ENCODE assay signal across 1 cellular context in the genomic region with DNA sequence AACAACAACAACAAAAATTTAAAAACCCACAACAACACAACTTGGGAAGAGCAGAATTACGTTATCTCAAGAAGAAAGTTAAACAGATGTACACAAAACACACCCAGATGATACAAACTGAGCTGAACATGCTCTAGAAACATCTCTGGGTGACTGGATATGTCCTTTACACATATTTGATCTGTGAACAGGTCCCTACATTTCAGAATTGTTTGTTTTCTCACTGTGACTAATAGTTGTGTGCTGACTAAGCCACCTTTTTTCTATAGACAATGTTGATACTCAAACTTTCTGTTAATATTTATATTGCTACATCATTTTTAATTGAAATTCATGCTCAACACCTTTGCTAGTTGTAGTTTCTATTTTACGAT.
A peak's percentile ranks its signal among the peaks of the same experiment; 100 is the strongest.
TF ChIP-seq lines count a peak whose summit lies in the region.

No MANE protein-coding gene starts in this region.

TF ChIP-seq in HepG2, 621 proteins besides CTCF, POLR2A, EP300 and RAD21 (continues in another document):
- TF ChIP-seq, protein P1, sequence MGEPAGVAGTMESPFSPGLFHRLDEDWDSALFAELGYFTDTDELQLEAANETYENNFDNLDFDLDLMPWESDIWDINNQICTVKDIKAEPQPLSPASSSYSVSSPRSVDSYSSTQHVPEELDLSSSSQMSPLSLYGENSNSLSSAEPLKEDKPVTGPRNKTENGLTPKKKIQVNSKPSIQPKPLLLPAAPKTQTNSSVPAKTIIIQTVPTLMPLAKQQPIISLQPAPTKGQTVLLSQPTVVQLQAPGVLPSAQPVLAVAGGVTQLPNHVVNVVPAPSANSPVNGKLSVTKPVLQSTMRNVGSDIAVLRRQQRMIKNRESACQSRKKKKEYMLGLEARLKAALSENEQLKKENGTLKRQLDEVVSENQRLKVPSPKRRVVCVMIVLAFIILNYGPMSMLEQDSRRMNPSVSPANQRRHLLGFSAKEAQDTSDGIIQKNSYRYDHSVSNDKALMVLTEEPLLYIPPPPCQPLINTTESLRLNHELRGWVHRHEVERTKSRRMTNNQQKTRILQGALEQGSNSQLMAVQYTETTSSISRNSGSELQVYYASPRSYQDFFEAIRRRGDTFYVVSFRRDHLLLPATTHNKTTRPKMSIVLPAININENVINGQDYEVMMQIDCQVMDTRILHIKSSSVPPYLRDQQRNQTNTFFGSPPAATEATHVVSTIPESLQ (CRISPR knock-in tag; conservative IDR thresholded peaks at IDR 0.05) = no peak
- TF ChIP-seq, protein P2, sequence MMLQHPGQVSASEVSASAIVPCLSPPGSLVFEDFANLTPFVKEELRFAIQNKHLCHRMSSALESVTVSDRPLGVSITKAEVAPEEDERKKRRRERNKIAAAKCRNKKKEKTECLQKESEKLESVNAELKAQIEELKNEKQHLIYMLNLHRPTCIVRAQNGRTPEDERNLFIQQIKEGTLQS (CRISPR knock-in tag; IDR thresholded peaks at IDR 0.05) = no peak
- TF ChIP-seq, protein P3, sequence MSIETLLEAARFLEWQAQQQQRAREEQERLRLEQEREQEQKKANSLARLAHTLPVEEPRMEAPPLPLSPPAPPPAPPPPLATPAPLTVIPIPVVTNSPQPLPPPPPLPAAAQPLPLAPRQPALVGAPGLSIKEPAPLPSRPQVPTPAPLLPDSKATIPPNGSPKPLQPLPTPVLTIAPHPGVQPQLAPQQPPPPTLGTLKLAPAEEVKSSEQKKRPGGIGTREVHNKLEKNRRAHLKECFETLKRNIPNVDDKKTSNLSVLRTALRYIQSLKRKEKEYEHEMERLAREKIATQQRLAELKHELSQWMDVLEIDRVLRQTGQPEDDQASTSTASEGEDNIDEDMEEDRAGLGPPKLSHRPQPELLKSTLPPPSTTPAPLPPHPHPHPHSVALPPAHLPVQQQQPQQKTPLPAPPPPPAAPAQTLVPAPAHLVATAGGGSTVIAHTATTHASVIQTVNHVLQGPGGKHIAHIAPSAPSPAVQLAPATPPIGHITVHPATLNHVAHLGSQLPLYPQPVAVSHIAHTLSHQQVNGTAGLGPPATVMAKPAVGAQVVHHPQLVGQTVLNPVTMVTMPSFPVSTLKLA (IDR thresholded peaks at IDR 0.05) = no peak
- TF ChIP-seq IRF2 (CRISPR knock-in tag; IDR thresholded peaks at IDR 0.05) (no peak), NAIF1 (CRISPR knock-in tag; IDR thresholded peaks at IDR 0.05; ENCODE audit: borderline replicate concordance) (0 out of 2 replicates have a peak, but pooled peaks have one; percentile 10), ZNF343 (CRISPR knock-in tag; IDR thresholded peaks at IDR 0.05) (no peak), RFXANK (CRISPR knock-in tag; IDR thresholded peaks at IDR 0.05) (no peak), EED (CRISPR knock-in tag; IDR thresholded peaks at IDR 0.05) (no peak), KDM2A (CRISPR knock-in tag; IDR thresholded peaks at IDR 0.05; ENCODE audit: borderline replicate concordance, low read depth) (no peak), ZNF530 (CRISPR knock-in tag; IDR thresholded peaks at IDR 0.05; ENCODE audit: low read depth) (no peak), POLR2AphosphoS2 (IDR thresholded peaks at IDR 0.05; ENCODE audit: low read depth, low read length) (no peak), KDM4B (CRISPR knock-in tag; IDR thresholded peaks at IDR 0.05) (no peak), MAFK (conservative IDR thresholded peaks at IDR 0.05 in 1 of 2, IDR thresholded peaks at IDR 0.05 in 1 of 2; ENCODE audit: low read length in 2 of 2) (0 out of 4 replicates have a peak, but pooled peaks of 1 of the 2 experiments have one; percentile 5), ADNP (CRISPR knock-in tag; IDR thresholded peaks at IDR 0.05) (no peak), SMAD1 (CRISPR knock-in tag; IDR thresholded peaks at IDR 0.05; ENCODE audit: borderline replicate concordance, low read depth) (no peak), RCOR2 (CRISPR knock-in tag; IDR thresholded peaks at IDR 0.05) (no peak), MAFF (IDR thresholded peaks at IDR 0.05; ENCODE audit: low read depth, low read length) (0 out of 2 replicates have a peak, but pooled peaks have one; percentile 8), MYNN (CRISPR knock-in tag; IDR thresholded peaks at IDR 0.05; ENCODE audit: low read depth) (no peak), ZIK1 (CRISPR knock-in tag; IDR thresholded peaks at IDR 0.05; ENCODE audit: borderline replicate concordance, low read depth) (no peak), MTA1 (CRISPR knock-in tag; IDR thresholded peaks at IDR 0.05; ENCODE audit: borderline replicate concordance) (no peak), ZSCAN20 (CRISPR knock-in tag; IDR thresholded peaks at IDR 0.05; ENCODE audit: borderline replicate concordance) (no peak)
- TF ChIP-seq, protein P4, sequence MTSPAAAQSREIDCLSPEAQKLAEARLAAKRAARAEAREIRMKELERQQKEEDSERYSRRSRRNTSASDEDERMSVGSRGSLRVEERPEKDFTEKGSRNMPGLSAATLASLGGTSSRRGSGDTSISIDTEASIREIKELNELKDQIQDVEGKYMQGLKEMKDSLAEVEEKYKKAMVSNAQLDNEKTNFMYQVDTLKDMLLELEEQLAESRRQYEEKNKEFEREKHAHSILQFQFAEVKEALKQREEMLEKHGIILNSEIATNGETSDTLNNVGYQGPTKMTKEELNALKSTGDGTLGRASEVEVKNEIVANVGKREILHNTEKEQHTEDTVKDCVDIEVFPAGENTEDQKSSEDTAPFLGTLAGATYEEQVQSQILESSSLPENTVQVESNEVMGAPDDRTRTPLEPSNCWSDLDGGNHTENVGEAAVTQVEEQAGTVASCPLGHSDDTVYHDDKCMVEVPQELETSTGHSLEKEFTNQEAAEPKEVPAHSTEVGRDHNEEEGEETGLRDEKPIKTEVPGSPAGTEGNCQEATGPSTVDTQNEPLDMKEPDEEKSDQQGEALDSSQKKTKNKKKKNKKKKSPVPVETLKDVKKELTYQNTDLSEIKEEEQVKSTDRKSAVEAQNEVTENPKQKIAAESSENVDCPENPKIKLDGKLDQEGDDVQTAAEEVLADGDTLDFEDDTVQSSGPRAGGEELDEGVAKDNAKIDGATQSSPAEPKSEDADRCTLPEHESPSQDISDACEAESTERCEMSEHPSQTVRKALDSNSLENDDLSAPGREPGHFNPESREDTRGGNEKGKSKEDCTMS (CRISPR knock-in tag; conservative IDR thresholded peaks at IDR 0.05) = no peak
- TF ChIP-seq, protein P5, sequence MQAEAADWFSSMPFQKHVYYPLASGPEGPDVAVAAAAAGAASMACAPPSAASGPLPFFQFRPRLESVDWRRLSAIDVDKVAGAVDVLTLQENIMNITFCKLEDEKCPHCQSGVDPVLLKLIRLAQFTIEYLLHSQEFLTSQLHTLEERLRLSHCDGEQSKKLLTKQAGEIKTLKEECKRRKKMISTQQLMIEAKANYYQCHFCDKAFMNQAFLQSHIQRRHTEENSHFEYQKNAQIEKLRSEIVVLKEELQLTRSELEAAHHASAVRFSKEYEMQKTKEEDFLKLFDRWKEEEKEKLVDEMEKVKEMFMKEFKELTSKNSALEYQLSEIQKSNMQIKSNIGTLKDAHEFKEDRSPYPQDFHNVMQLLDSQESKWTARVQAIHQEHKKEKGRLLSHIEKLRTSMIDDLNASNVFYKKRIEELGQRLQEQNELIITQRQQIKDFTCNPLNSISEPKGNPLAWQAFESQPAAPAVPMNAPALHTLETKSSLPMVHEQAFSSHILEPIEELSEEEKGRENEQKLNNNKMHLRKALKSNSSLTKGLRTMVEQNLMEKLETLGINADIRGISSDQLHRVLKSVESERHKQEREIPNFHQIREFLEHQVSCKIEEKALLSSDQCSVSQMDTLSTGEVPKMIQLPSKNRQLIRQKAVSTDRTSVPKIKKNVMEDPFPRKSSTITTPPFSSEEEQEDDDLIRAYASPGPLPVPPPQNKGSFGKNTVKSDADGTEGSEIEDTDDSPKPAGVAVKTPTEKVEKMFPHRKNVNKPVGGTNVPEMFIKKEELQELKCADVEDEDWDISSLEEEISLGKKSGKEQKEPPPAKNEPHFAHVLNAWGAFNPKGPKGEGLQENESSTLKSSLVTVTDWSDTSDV (CRISPR knock-in tag; IDR thresholded peaks at IDR 0.05) = no peak
- TF ChIP-seq, protein P6, sequence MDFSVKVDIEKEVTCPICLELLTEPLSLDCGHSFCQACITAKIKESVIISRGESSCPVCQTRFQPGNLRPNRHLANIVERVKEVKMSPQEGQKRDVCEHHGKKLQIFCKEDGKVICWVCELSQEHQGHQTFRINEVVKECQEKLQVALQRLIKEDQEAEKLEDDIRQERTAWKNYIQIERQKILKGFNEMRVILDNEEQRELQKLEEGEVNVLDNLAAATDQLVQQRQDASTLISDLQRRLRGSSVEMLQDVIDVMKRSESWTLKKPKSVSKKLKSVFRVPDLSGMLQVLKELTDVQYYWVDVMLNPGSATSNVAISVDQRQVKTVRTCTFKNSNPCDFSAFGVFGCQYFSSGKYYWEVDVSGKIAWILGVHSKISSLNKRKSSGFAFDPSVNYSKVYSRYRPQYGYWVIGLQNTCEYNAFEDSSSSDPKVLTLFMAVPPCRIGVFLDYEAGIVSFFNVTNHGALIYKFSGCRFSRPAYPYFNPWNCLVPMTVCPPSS (IDR thresholded peaks at IDR 0.05) = no peak
- TF ChIP-seq, protein P7, sequence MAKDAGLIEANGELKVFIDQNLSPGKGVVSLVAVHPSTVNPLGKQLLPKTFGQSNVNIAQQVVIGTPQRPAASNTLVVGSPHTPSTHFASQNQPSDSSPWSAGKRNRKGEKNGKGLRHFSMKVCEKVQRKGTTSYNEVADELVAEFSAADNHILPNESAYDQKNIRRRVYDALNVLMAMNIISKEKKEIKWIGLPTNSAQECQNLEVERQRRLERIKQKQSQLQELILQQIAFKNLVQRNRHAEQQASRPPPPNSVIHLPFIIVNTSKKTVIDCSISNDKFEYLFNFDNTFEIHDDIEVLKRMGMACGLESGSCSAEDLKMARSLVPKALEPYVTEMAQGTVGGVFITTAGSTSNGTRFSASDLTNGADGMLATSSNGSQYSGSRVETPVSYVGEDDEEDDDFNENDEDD (CRISPR knock-in tag; IDR thresholded peaks at IDR 0.05; ENCODE audit: borderline replicate concordance) = no peak
- TF ChIP-seq, protein P8, sequence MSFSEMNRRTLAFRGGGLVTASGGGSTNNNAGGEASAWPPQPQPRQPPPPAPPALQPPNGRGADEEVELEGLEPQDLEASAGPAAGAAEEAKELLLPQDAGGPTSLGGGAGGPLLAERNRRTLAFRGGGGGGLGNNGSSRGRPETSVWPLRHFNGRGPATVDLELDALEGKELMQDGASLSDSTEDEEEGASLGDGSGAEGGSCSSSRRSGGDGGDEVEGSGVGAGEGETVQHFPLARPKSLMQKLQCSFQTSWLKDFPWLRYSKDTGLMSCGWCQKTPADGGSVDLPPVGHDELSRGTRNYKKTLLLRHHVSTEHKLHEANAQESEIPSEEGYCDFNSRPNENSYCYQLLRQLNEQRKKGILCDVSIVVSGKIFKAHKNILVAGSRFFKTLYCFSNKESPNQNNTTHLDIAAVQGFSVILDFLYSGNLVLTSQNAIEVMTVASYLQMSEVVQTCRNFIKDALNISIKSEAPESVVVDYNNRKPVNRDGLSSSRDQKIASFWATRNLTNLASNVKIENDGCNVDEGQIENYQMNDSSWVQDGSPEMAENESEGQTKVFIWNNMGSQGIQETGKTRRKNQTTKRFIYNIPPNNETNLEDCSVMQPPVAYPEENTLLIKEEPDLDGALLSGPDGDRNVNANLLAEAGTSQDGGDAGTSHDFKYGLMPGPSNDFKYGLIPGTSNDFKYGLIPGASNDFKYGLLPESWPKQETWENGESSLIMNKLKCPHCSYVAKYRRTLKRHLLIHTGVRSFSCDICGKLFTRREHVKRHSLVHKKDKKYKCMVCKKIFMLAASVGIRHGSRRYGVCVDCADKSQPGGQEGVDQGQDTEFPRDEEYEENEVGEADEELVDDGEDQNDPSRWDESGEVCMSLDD (CRISPR knock-in tag; IDR thresholded peaks at IDR 0.05; ENCODE audit: borderline replicate concordance) = no peak
- TF ChIP-seq, protein P9, sequence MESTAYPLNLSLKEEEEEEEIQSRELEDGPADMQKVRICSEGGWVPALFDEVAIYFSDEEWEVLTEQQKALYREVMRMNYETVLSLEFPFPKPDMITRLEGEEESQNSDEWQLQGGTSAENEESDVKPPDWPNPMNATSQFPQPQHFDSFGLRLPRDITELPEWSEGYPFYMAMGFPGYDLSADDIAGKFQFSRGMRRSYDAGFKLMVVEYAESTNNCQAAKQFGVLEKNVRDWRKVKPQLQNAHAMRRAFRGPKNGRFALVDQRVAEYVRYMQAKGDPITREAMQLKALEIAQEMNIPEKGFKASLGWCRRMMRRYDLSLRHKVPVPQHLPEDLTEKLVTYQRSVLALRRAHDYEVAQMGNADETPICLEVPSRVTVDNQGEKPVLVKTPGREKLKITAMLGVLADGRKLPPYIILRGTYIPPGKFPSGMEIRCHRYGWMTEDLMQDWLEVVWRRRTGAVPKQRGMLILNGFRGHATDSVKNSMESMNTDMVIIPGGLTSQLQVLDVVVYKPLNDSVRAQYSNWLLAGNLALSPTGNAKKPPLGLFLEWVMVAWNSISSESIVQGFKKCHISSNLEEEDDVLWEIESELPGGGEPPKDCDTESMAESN (CRISPR knock-in tag; conservative IDR thresholded peaks at IDR 0.05) = no peak
- TF ChIP-seq, protein P10, sequence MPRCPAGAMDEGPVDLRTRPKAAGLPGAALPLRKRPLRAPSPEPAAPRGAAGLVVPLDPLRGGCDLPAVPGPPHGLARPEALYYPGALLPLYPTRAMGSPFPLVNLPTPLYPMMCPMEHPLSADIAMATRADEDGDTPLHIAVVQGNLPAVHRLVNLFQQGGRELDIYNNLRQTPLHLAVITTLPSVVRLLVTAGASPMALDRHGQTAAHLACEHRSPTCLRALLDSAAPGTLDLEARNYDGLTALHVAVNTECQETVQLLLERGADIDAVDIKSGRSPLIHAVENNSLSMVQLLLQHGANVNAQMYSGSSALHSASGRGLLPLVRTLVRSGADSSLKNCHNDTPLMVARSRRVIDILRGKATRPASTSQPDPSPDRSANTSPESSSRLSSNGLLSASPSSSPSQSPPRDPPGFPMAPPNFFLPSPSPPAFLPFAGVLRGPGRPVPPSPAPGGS (CRISPR knock-in tag; IDR thresholded peaks at IDR 0.05) = no peak
- TF ChIP-seq, protein P11, sequence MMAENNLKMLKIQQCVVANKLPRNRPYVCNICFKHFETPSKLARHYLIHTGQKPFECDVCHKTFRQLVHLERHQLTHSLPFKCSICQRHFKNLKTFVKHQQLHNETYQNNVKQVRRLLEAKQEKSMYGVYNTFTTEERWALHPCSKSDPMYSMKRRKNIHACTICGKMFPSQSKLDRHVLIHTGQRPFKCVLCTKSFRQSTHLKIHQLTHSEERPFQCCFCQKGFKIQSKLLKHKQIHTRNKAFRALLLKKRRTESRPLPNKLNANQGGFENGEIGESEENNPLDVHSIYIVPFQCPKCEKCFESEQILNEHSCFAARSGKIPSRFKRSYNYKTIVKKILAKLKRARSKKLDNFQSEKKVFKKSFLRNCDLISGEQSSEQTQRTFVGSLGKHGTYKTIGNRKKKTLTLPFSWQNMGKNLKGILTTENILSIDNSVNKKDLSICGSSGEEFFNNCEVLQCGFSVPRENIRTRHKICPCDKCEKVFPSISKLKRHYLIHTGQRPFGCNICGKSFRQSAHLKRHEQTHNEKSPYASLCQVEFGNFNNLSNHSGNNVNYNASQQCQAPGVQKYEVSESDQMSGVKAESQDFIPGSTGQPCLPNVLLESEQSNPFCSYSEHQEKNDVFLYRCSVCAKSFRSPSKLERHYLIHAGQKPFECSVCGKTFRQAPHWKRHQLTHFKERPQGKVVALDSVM (CRISPR knock-in tag; IDR thresholded peaks at IDR 0.05) = peak; percentile 0; the same call in 1 of the 2 replicates
